15 cellular contexts compared by ENCODE assay signal in genomic region chr10:92407305-92408016, GRCh38.
DNase-seq lines count a peak whose midpoint lies in the region; ATAC-seq and TF ChIP-seq lines count a peak whose summit lies in the region.
"Had no signal": no experiment of that assay in that cellular context is flagged by ENCODE, and none has a peak within 500 bp of the region (broad histone marks: within the 10 kb centered on the region; RNA-seq: fewer than 3 reads in every experiment).

No MANE protein-coding gene starts in this region.

- no peaks in the 10 kb centered on the region for H3K9me3 Mint-ChIP-seq in mesothelial cell of epicardium
- H3K9me3 Mint-ChIP-seq: activated T-cell treated with anti-CD3 and anti-CD28 coated beads, Interleukin-2, amount 50 U/mL, for 24 hours had no signal

- no peak for TF ChIP-seq CTCF in left ventricle myocardium inferior (IDR thresholded peaks at IDR 0.05; ENCODE audit: borderline replicate concordance)
- no peak for TF ChIP-seq CTCF in fibroblast of villous mesenchyme (IDR thresholded peaks at IDR 0.05; ENCODE audit: insufficient read depth, low read depth, low read length)
- no peak for TF ChIP-seq CTCF in vagina (IDR thresholded peaks at IDR 0.05)
- TF ChIP-seq CTCF in mesothelial cell of epicardium (IDR thresholded peaks at IDR 0.05; ENCODE audit: unreplicated experiment) = no peak

- no peak overlapping the region for H3K4me3 Mint-ChIP-seq in mesothelial cell of epicardium
- H3K4me3 Mint-ChIP-seq: activated T-cell treated with anti-CD3 and anti-CD28 coated beads, Interleukin-2, amount 50 U/mL, for 24 hours had no signal

- peak; percentile 24 for ATAC-seq in left ventricle myocardium superior
- no peak for ATAC-seq in GM19467 (IDR thresholded peaks at IDR 0.05; ENCODE audit: unreplicated experiment)

- in situ Hi-C loops in SK-MEL-5 (cut with HindIII; ENCODE audit: low pct_unique_long_range_greater_than_20kb, low sequenced_read_pairs) = no loop called here

- H3K27ac ChIP-seq in left ventricle myocardium inferior (replicated peaks) (no peak overlapping the region), vagina (peak overlapping the region; percentile 23)
- H3K27ac ChIP-seq: colonic mucosa, HL-60, tibial nerve had no signal

- H3K36me3 Mint-ChIP-seq in mesothelial cell of epicardium = no peaks in the 10 kb centered on the region

- H3K9me3 ChIP-seq in left ventricle myocardium inferior (replicated peaks) = no peaks in the 10 kb centered on the region
- H3K9me3 ChIP-seq in vagina = no peaks in the 10 kb centered on the region
- H3K9me3 ChIP-seq: colonic mucosa, tibial nerve had no signal

- H3K27ac Mint-ChIP-seq in mesothelial cell of epicardium = no peak overlapping the region
- H3K27ac Mint-ChIP-seq: activated T-cell treated with anti-CD3 and anti-CD28 coated beads, Interleukin-2, amount 50 U/mL, for 24 hours; progenitor cell of endocrine pancreas had no signal

- no peaks in the 10 kb centered on the region for H3K4me1 Mint-ChIP-seq in mesothelial cell of epicardium

- no peak for TF ChIP-seq POLR2A in vagina (IDR thresholded peaks at IDR 0.05)

- no peaks in the 10 kb centered on the region for H3K27me3 ChIP-seq in left ventricle myocardium inferior (ENCODE audit: low read depth)
- no peaks in the 10 kb centered on the region for H3K27me3 ChIP-seq in vagina
- H3K27me3 ChIP-seq: colonic mucosa, tibial nerve had no signal

- intact Hi-C loops in left ventricle myocardium superior (cut with micrococcal nuclease) (no loop called here), left ventricle myocardium inferior (cut with micrococcal nuclease) (no loop called here), vagina (cut with DNase I) (no loop called here)

- H3K4me1 ChIP-seq in left ventricle myocardium inferior (no peaks in the 10 kb centered on the region), vagina (peaks cover 15% of the 10 kb centered on the region)
- H3K4me1 ChIP-seq: colonic mucosa, tibial nerve had no signal

- no peak for DNase-seq in left ventricle myocardium superior
- DNase-seq in left ventricle myocardium inferior = no peak
- DNase-seq in SK-MEL-5 (ENCODE audit: low read depth, low spot score) = peak; percentile 95
- DNase-seq in fibroblast of villous mesenchyme (ENCODE audit: low read depth) = peak; percentile 81
- DNase-seq in vagina (ENCODE audit: extremely low spot score in 2 of 2) = no peak
- no peak for DNase-seq in DMS79 (lab: John Stamatoyannopoulos, UW)
- no peak for DNase-seq in mesothelial cell of epicardium (ENCODE audit: low spot score in 2 of 2, unreplicated experiment in 2 of 2)
- DNase-seq: activated CD4-positive, CD25-positive, alpha-beta regulatory T cell treated with anti-CD3 and anti-CD28 coated beads, Interleukin-2, amount 50 U/mL, for 72 hours; activated T-cell treated with anti-CD3 and anti-CD28 coated beads, Interleukin-2, amount 50 U/mL, for 24 hours; Calu3; colonic mucosa had no signal

- H3K27me3 Mint-ChIP-seq in mesothelial cell of epicardium (ENCODE audit: low read depth) = no peaks in the 10 kb centered on the region

- H3K4me3 ChIP-seq in left ventricle myocardium inferior (no peak overlapping the region), fibroblast of villous mesenchyme (ENCODE audit: low read depth, low read length) (no peak overlapping the region), vagina (no peak overlapping the region)
- H3K4me3 ChIP-seq: colonic mucosa, tibial nerve had no signal

- no peaks in the 10 kb centered on the region for H3K36me3 ChIP-seq in left ventricle myocardium inferior
- no peaks in the 10 kb centered on the region for H3K36me3 ChIP-seq in vagina
- H3K36me3 ChIP-seq: colonic mucosa, tibial nerve had no signal

Comparison
In these comparisons a context has a peak if more than half of its experiments do, and no peak if none do; other contexts are left out.
1. DNase-seq: peak in SK-MEL-5 (single experiment) and fibroblast of villous mesenchyme (single experiment); none in left ventricle myocardium superior (single experiment), left ventricle myocardium inferior (single experiment), vagina (0 of 2), DMS79 (single experiment) and mesothelial cell of epicardium (0 of 2).